In genomic region chr17:35167046-35167445, GRCh38 we compare ENCODE assay signal across 1 cellular context.
TF ChIP-seq lines count a peak whose summit lies in the region.

No MANE protein-coding gene starts in this region.

TF ChIP-seq in SK-N-SH, 30 proteins besides CTCF, POLR2A, EP300 and RAD21 (continued from another document):
- no peak for TF ChIP-seq USF1 (IDR thresholded peaks at IDR 0.05; ENCODE audit: borderline replicate concordance, low read depth)
- no peak for TF ChIP-seq USF2 (IDR thresholded peaks at IDR 0.05; ENCODE audit: borderline replicate concordance, low read depth, low read length)
- TF ChIP-seq SMC3 (IDR thresholded peaks at IDR 0.05; ENCODE audit: low read depth, low read length), result no peak
- no peak for TF ChIP-seq RXRA (IDR thresholded peaks at IDR 0.05; ENCODE audit: borderline replicate concordance, low read depth)
- TF ChIP-seq FOXJ3 (CRISPR knock-in tag; IDR thresholded peaks at IDR 0.05), result no peak
- TF ChIP-seq PBX3 (IDR thresholded peaks at IDR 0.05), result no peak
- TF ChIP-seq GABPA (IDR thresholded peaks at IDR 0.05; ENCODE audit: low read depth), result no peak
- no peak for TF ChIP-seq GATA2 (CRISPR knock-in tag; IDR thresholded peaks at IDR 0.05)
- TF ChIP-seq MEF2A (IDR thresholded peaks at IDR 0.05; ENCODE audit: borderline replicate concordance, low read depth), result no peak
- no peak for TF ChIP-seq ZBTB33 (IDR thresholded peaks at IDR 0.05; ENCODE audit: borderline replicate concordance, low read depth)
- no peak for TF ChIP-seq FOXM1 (IDR thresholded peaks at IDR 0.05; ENCODE audit: low read depth)
- TF ChIP-seq CHD2 (IDR thresholded peaks at IDR 0.05; ENCODE audit: low read length, partially characterized antibody), result no peak
- TF ChIP-seq TAF1 (IDR thresholded peaks at IDR 0.05; ENCODE audit: borderline replicate concordance, low read depth, low read length), result no peak
